Comparison of ENCODE assay signal across 20 cellular contexts in genomic region chr20:47475419-47476044, GRCh38. TPM values are rescaled to one million over a fixed set of nuclear protein-coding genes. Genes with fewer than 3 reads are reported as not detected.
DNase-seq lines count a peak whose midpoint lies in the region; ATAC-seq, FAIRE-seq and TF ChIP-seq lines count a peak whose summit lies in the region.
"Had no signal": no experiment of that assay in that cellular context is flagged by ENCODE, and none has a peak within 500 bp of the region (broad histone marks: within the 10 kb centered on the region; RNA-seq: fewer than 3 reads in every experiment).

No MANE protein-coding gene starts in this region.

- H3K4me3 ChIP-seq in breast epithelium: no peak overlapping the region
- H3K4me3 ChIP-seq in esophagus muscularis mucosa: no peak overlapping the region
- no peak overlapping the region for H3K4me3 ChIP-seq in pancreas
- H3K4me3 ChIP-seq: BLaER1 treated with 17β-estradiol and CSF1 and Interleukin-3, amounts not matched to agents 10 nM and 100 nM had no signal

- WGBS in esophagus muscularis mucosa: 92% methylated on average over 4 of the region's 4 CpGs
- 84 to 90% methylated on average over 4 of the region's 4 CpGs for WGBS in pancreas, 2 donors

- H3K4me1 Mint-ChIP-seq in Calu3 (ENCODE audit: low read depth, unreplicated experiment) (peaks cover 7% of the 10 kb centered on the region), activated B cell treated with CpG ODN at 0.5 μM for 24 hours (peaks cover 58% of the 10 kb centered on the region), memory B cell (peaks cover 33% of the 10 kb centered on the region)
- peaks cover 32% of the 10 kb centered on the region for H3K4me1 Mint-ChIP-seq in activated T-helper 2 cell treated with anti-CD3 and anti-CD28 coated beads, Interferon-gamma antibody, Interleukin-2, Interleukin-4, amounts not matched to agents 10 μg/mL and 5 μg/mL and 100 μg/mL, durations not matched to agents 14 hours and 24 hours and 36 hours (ENCODE audit: low read depth)

- no peak for TF ChIP-seq EP300 in esophagus muscularis mucosa (IDR thresholded peaks at IDR 0.05)

- no peak overlapping the region for H3K27ac ChIP-seq in breast epithelium
- H3K27ac ChIP-seq in esophagus muscularis mucosa (replicated peaks in 1 of 4): no peak overlapping the region
- no peak overlapping the region for H3K27ac ChIP-seq in pancreas
- H3K27ac ChIP-seq: BLaER1 treated with 17β-estradiol and CSF1 and Interleukin-3, amounts not matched to agents 10 nM and 100 nM; HL-60 had no signal

- intact Hi-C loops in Calu3 (cut with micrococcal nuclease; ENCODE audit: unreplicated experiment) (no loop called here), activated B cell treated with CpG ODN at 0.5 μM for 24 hours (cut with micrococcal nuclease) (no loop called here), breast epithelium (cut with DNase I; ENCODE audit: low total_unique reads) (no loop called here), esophagus muscularis mucosa (cut with DNase I) (no loop called here), pancreas (cut with DNase I) (no loop called here)
- intact Hi-C loops in activated T-helper 2 cell treated with anti-CD3 and anti-CD28 coated beads, Interferon-gamma antibody, Interleukin-2, Interleukin-4, amounts not matched to agents 10 μg/mL and 5 μg/mL and 100 μg/mL, durations not matched to agents 14 hours and 24 hours and 36 hours (cut with micrococcal nuclease): no loop called here

- H3K36me3 Mint-ChIP-seq in Calu3 (ENCODE audit: insufficient read depth, unreplicated experiment) (no peaks in the 10 kb centered on the region), activated B cell treated with CpG ODN at 0.5 μM for 24 hours (ENCODE audit: low read depth) (no peaks in the 10 kb centered on the region), memory B cell (no peaks in the 10 kb centered on the region)
- H3K36me3 Mint-ChIP-seq in activated T-helper 2 cell treated with anti-CD3 and anti-CD28 coated beads, Interferon-gamma antibody, Interleukin-2, Interleukin-4, amounts not matched to agents 10 μg/mL and 5 μg/mL and 100 μg/mL, durations not matched to agents 14 hours and 24 hours and 36 hours (ENCODE audit: low read depth): no peaks in the 10 kb centered on the region
- H3K36me3 Mint-ChIP-seq: CD8-positive, alpha-beta T cell; IgD-negative memory B cell had no signal

- POLR2A ChIA-PET in activated B cell treated with CpG ODN at 0.5 μM for 24 hours (lab: Charles Lee): interaction anchor here (0.6 to 4.4 kb wide), 7 partner anchors 11 to 158 kb away, joined by 3 to 70 read pairs (median 5); partner anchors contain the start of gene NCOA3

- DNase-seq in Calu3: no peak
- no peak for DNase-seq in HTR-8/SVneo (ENCODE audit: insufficient read length, low spot score)
- DNase-seq in activated B cell treated with CpG ODN at 0.5 μM for 24 hours: no peak
- DNase-seq in memory B cell (ENCODE audit: low spot score in 2 of 2): no peak
- DNase-seq in activated T-helper 2 cell treated with anti-CD3 and anti-CD28 coated beads, Interferon-gamma antibody, Interleukin-2, Interleukin-4, amounts not matched to agents 10 μg/mL and 5 μg/mL and 100 μg/mL, durations not matched to agents 14 hours and 24 hours and 36 hours (ENCODE audit: low spot score): no peak
- no peak for DNase-seq in breast epithelium (ENCODE audit: low spot score in 2 of 2)
- no peak for DNase-seq in esophagus muscularis mucosa (ENCODE audit: extremely low spot score)
- no peak for DNase-seq in pancreas
- DNase-seq: CD8-positive, alpha-beta T cell; DMS 273 treated with DMSO at 0.1 percent for 48 hours; GDM1; GOT3; H7; HFFc6; KBM-7 had no signal

- H3K27me3 Mint-ChIP-seq in Calu3 (ENCODE audit: unreplicated experiment): no peaks in the 10 kb centered on the region
- no peaks in the 10 kb centered on the region for H3K27me3 Mint-ChIP-seq in activated B cell treated with CpG ODN at 0.5 μM for 24 hours
- H3K27me3 Mint-ChIP-seq in memory B cell: no peaks in the 10 kb centered on the region
- H3K27me3 Mint-ChIP-seq in activated T-helper 2 cell treated with anti-CD3 and anti-CD28 coated beads, Interferon-gamma antibody, Interleukin-2, Interleukin-4, amounts not matched to agents 10 μg/mL and 5 μg/mL and 100 μg/mL, durations not matched to agents 14 hours and 24 hours and 36 hours (ENCODE audit: low read depth): no peaks in the 10 kb centered on the region
- H3K27me3 Mint-ChIP-seq: B cell, IgD-negative memory B cell had no signal

- H3K4me1 ChIP-seq in breast epithelium (no peaks in the 10 kb centered on the region), esophagus muscularis mucosa (peaks cover 0 to 4% (median 0%) of the 10 kb centered on the region in 4 donors), pancreas (no peaks in the 10 kb centered on the region)

- peak overlapping the region; percentile 18 for H3K27ac Mint-ChIP-seq in Calu3 (ENCODE audit: unreplicated experiment)
- peak overlapping the region; percentile 95 for H3K27ac Mint-ChIP-seq in activated B cell treated with CpG ODN at 0.5 μM for 24 hours
- peak overlapping the region; percentile 45 for H3K27ac Mint-ChIP-seq in memory B cell
- no peak overlapping the region for H3K27ac Mint-ChIP-seq in activated T-helper 2 cell treated with anti-CD3 and anti-CD28 coated beads, Interferon-gamma antibody, Interleukin-2, Interleukin-4, amounts not matched to agents 10 μg/mL and 5 μg/mL and 100 μg/mL, durations not matched to agents 14 hours and 24 hours and 36 hours
- H3K27ac Mint-ChIP-seq: CD8-positive, alpha-beta T cell; HFFc6 had no signal

- no peak for ATAC-seq in activated B cell treated with CpG ODN at 0.5 μM for 24 hours (ENCODE audit: low read depth)
- ATAC-seq in memory B cell (ENCODE audit: low read depth): no peak
- no peak for ATAC-seq in pancreas
- ATAC-seq: CD8-positive, alpha-beta T cell; HCT116 had no signal

- BruUV-seq in Calu3 (replicated peaks; lab: Mats Ljungman, UMichigan): no TSS peak

- H3K4me3 Mint-ChIP-seq in Calu3 (ENCODE audit: low read depth, unreplicated experiment): no peak overlapping the region
- no peak overlapping the region for H3K4me3 Mint-ChIP-seq in activated B cell treated with CpG ODN at 0.5 μM for 24 hours
- H3K4me3 Mint-ChIP-seq in memory B cell: no peak overlapping the region
- no peak overlapping the region for H3K4me3 Mint-ChIP-seq in activated T-helper 2 cell treated with anti-CD3 and anti-CD28 coated beads, Interferon-gamma antibody, Interleukin-2, Interleukin-4, amounts not matched to agents 10 μg/mL and 5 μg/mL and 100 μg/mL, durations not matched to agents 14 hours and 24 hours and 36 hours (ENCODE audit: low read depth)
- H3K4me3 Mint-ChIP-seq: B cell; CD8-positive, alpha-beta T cell; HFFc6 had no signal

- H3K36me3 ChIP-seq in breast epithelium (no peaks in the 10 kb centered on the region), esophagus muscularis mucosa (no peaks in the 10 kb centered on the region), pancreas (no peaks in the 10 kb centered on the region)
- H3K36me3 ChIP-seq: BLaER1 treated with 17β-estradiol and CSF1 and Interleukin-3, amounts not matched to agents 10 nM and 100 nM had no signal

- TF ChIP-seq POLR2A in breast epithelium (IDR thresholded peaks at IDR 0.05) (no peak), esophagus muscularis mucosa (IDR thresholded peaks at IDR 0.05; ENCODE audit: low read depth) (no peak)

- no peaks in the 10 kb centered on the region for H3K9me3 Mint-ChIP-seq in Calu3 (ENCODE audit: low read depth, unreplicated experiment)
- no peaks in the 10 kb centered on the region for H3K9me3 Mint-ChIP-seq in activated B cell treated with CpG ODN at 0.5 μM for 24 hours
- no peaks in the 10 kb centered on the region for H3K9me3 Mint-ChIP-seq in memory B cell
- H3K9me3 Mint-ChIP-seq in activated T-helper 2 cell treated with anti-CD3 and anti-CD28 coated beads, Interferon-gamma antibody, Interleukin-2, Interleukin-4, amounts not matched to agents 10 μg/mL and 5 μg/mL and 100 μg/mL, durations not matched to agents 14 hours and 24 hours and 36 hours: no peaks in the 10 kb centered on the region
- H3K9me3 Mint-ChIP-seq: CD8-positive, alpha-beta T cell; HFFc6; IgD-negative memory B cell had no signal

- H3K27me3 ChIP-seq in breast epithelium (no peaks in the 10 kb centered on the region), esophagus muscularis mucosa (no peaks in the 10 kb centered on the region), pancreas (no peaks in the 10 kb centered on the region)
- H3K27me3 ChIP-seq: BLaER1 treated with 17β-estradiol and CSF1 and Interleukin-3, amounts not matched to agents 10 nM and 100 nM had no signal

- no peak for TF ChIP-seq CTCF in Calu3 (IDR thresholded peaks at IDR 0.05; ENCODE audit: unreplicated experiment)
- no peak for TF ChIP-seq CTCF in activated B cell treated with CpG ODN at 0.5 μM for 24 hours (IDR thresholded peaks at IDR 0.05)
- TF ChIP-seq CTCF in breast epithelium (IDR thresholded peaks at IDR 0.05): no peak
- no peak for TF ChIP-seq CTCF in esophagus muscularis mucosa (IDR thresholded peaks at IDR 0.05)
- no peak for TF ChIP-seq CTCF in pancreas (IDR thresholded peaks at IDR 0.05)

- CTCF ChIA-PET in Calu3 (lab: Charles Lee): interaction anchor here (0.6 to 1.0 kb wide), 2 partner anchors 11 to 85 kb away, joined by 3 to 4 read pairs; no protein-coding TSS in a partner anchor
- CTCF ChIA-PET in activated B cell treated with CpG ODN at 0.5 μM for 24 hours (lab: Charles Lee): no interaction called here

- H3K9me3 ChIP-seq in breast epithelium: no peaks in the 10 kb centered on the region
- no peaks in the 10 kb centered on the region for H3K9me3 ChIP-seq in esophagus muscularis mucosa
- H3K9me3 ChIP-seq in pancreas: no peaks in the 10 kb centered on the region
- H3K9me3 ChIP-seq: BLaER1 treated with 17β-estradiol and CSF1 and Interleukin-3, amounts not matched to agents 10 nM and 100 nM had no signal

- FAIRE-seq in HTR-8/SVneo (lab: Jason Lieb, UNC) (peak; percentile 57), pancreas (lab: Jason Lieb, UNC) (no peak)

RNA-seq across cellular contexts. Expression of gene NCOA3, which starts 26.2 kb away (rescaled TPM):
- total RNA-seq in Calu3 (2022) (60.3 and 63.8 TPM in 2 replicates), activated B cell treated with CpG ODN at 0.5 μM for 24 hours (186 and 187 TPM in 2 replicates), breast epithelium (10 to 100 TPM; 40.6 to 57.1 (median 45.1) TPM), esophagus muscularis mucosa (10 to 100 TPM; 25.7 to 51.4 (median 35.8) TPM), pancreas (10 to 100 TPM in 4 of 6 donors, 1 to 10 TPM in 2; 8.9 to 17.4 (median 11.6) TPM)
- total RNA-seq in activated T-helper 2 cell treated with anti-CD3 and anti-CD28 coated beads, Interferon-gamma antibody, Interleukin-2, Interleukin-4, amounts not matched to agents 10 μg/mL and 5 μg/mL and 100 μg/mL, durations not matched to agents 14 hours and 24 hours and 36 hours: 119 and 126 TPM in 2 replicates
- polyA plus RNA-seq in pancreas: 1 to 10 TPM; 3.6 to 5.0 TPM
